In genomic region chr11:69912911-69913451, GRCh38 we compare ENCODE assay signal across 8 cellular contexts.
DNase-seq lines count a peak whose midpoint lies in the region; ATAC-seq and TF ChIP-seq lines count a peak whose summit lies in the region.

No MANE protein-coding gene starts in this region.

- H3K27ac ChIP-seq in C4-2B (no peak overlapping the region), HEK293 (ENCODE audit: extremely low read depth, low read depth, low read length) (no peak overlapping the region), lower lobe of right lung (no peak overlapping the region)
- no peak overlapping the region for H3K27ac ChIP-seq in CD8-positive, alpha-beta T cell (ENCODE audit: low read depth, low read length)

- H3K4me3 ChIP-seq in HEK293 (ENCODE audit: low read depth, low read length) (no peak overlapping the region), astrocyte of the cerebellum (ENCODE audit: low read depth, low read length) (no peak overlapping the region), lower lobe of right lung (no peak overlapping the region)
- no peak overlapping the region for H3K4me3 ChIP-seq in CD8-positive, alpha-beta T cell (ENCODE audit: low read depth, low read length)

- no peak overlapping the region for H3K4me3 Mint-ChIP-seq in CD8-positive, alpha-beta T cell

- intact Hi-C loops in lower lobe of right lung (cut with DNase I) = no loop called here
- intact Hi-C loops in CD8-positive, alpha-beta T cell (cut with DNase I, micrococcal nuclease) = no loop called here

- no peaks in the 10 kb centered on the region for H3K9me3 Mint-ChIP-seq in CD8-positive, alpha-beta T cell

- ATAC-seq in lower lobe of right lung (no peak), GM18498 (IDR thresholded peaks at IDR 0.05; ENCODE audit: unreplicated experiment) (no peak)
- ATAC-seq in CD8-positive, alpha-beta T cell = no peak

- H3K4me1 ChIP-seq in HEK293 (ENCODE audit: control insufficient read depth, insufficient read depth, low read length) (no peaks in the 10 kb centered on the region), lower lobe of right lung (peaks cover 14% of the 10 kb centered on the region)
- no peaks in the 10 kb centered on the region for H3K4me1 ChIP-seq in CD8-positive, alpha-beta T cell (ENCODE audit: insufficient read depth, low read length)

- H3K9me3 ChIP-seq in HEK293 (ENCODE audit: control insufficient read depth, insufficient read depth, low read depth, low read length) (no peaks in the 10 kb centered on the region), lower lobe of right lung (no peaks in the 10 kb centered on the region)
- H3K9me3 ChIP-seq in CD8-positive, alpha-beta T cell (ENCODE audit: low read length) = no peaks in the 10 kb centered on the region

- TF ChIP-seq CTCF in C4-2B (conservative IDR thresholded peaks at IDR 0.05) (peak; percentile 37), HEK293 (tag by site-specific recombination; IDR thresholded peaks at IDR 0.05) (peak; percentile 52; the same call in 1 of the 2 replicates), astrocyte of the cerebellum (IDR thresholded peaks at IDR 0.05; ENCODE audit: low read depth, low read length, missing control alignments) (peak; percentile 39), lower lobe of right lung (IDR thresholded peaks at IDR 0.05) (peak; percentile 15)
- TF ChIP-seq CTCF in CD8-positive, alpha-beta T cell (IDR thresholded peaks at IDR 0.05) = no peak

- peaks cover 28% of the 10 kb centered on the region for H3K27me3 ChIP-seq in lower lobe of right lung (ENCODE audit: low read depth)
- no peaks in the 10 kb centered on the region for H3K27me3 ChIP-seq in CD8-positive, alpha-beta T cell (ENCODE audit: insufficient read depth, low read length)

- CTCF ChIA-PET in HEK293 (lab: Yijun Ruan, JAX) = interaction anchor here (0.5 to 2.2 kb wide), 8 partner anchors 10 to 558 kb away, joined by 3 to 11 read pairs (median 3); no protein-coding TSS in a partner anchor
- CTCF ChIA-PET in CD8-positive, alpha-beta T cell (lab: Charles Lee) = interaction anchor here (0.6 to 0.7 kb wide), 2 partner anchors 158 to 282 kb away, joined by 3 read pairs; no protein-coding TSS in a partner anchor

- no peaks in the 10 kb centered on the region for H3K4me1 Mint-ChIP-seq in CD8-positive, alpha-beta T cell (ENCODE audit: low read depth)

- DNase-seq in astrocyte of the cerebellum (ENCODE audit: low read depth) = no peak
- DNase-seq in lower lobe of right lung = peak; percentile 41
- DNase-seq in CD8-positive, alpha-beta T cell = no peak
- no peak for DNase-seq in DMS153 (lab: John Stamatoyannopoulos, UW)
- no peak for DNase-seq in NCI-H1694 (lab: John Stamatoyannopoulos, UW)

- peaks cover 27% of the 10 kb centered on the region for H3K27me3 Mint-ChIP-seq in CD8-positive, alpha-beta T cell (ENCODE audit: low read depth)

- H3K27ac Mint-ChIP-seq in CD8-positive, alpha-beta T cell = no peak overlapping the region

- no peaks in the 10 kb centered on the region for H3K36me3 Mint-ChIP-seq in CD8-positive, alpha-beta T cell

- POLR2A ChIA-PET in HEK293 (lab: Yijun Ruan, JAX) = no interaction called here
- POLR2A ChIA-PET in CD8-positive, alpha-beta T cell (lab: Charles Lee) = no interaction called here

- H3K36me3 ChIP-seq in HEK293 (ENCODE audit: control insufficient read depth in 2 of 2, insufficient read depth in 1 of 2, low read length in 2 of 2) (no peaks in the 10 kb centered on the region), lower lobe of right lung (no peaks in the 10 kb centered on the region)
- no peaks in the 10 kb centered on the region for H3K36me3 ChIP-seq in CD8-positive, alpha-beta T cell (ENCODE audit: insufficient read depth, low read length)

- in situ Hi-C loops in astrocyte of the cerebellum (cut with HindIII; ENCODE audit: low sequenced_read_pairs) = no loop called here

TF ChIP-seq in HEK293, 187 proteins besides CTCF, POLR2A, EP300 and RAD21:
- TF ChIP-seq ZSCAN16 (tag by site-specific recombination; IDR thresholded peaks at IDR 0.05) = no peak
- no peak for TF ChIP-seq SP3 (tag by site-specific recombination; IDR thresholded peaks at IDR 0.05)
- TF ChIP-seq OSR2 (tag by site-specific recombination; IDR thresholded peaks at IDR 0.05) = no peak
- TF ChIP-seq, protein P1, sequence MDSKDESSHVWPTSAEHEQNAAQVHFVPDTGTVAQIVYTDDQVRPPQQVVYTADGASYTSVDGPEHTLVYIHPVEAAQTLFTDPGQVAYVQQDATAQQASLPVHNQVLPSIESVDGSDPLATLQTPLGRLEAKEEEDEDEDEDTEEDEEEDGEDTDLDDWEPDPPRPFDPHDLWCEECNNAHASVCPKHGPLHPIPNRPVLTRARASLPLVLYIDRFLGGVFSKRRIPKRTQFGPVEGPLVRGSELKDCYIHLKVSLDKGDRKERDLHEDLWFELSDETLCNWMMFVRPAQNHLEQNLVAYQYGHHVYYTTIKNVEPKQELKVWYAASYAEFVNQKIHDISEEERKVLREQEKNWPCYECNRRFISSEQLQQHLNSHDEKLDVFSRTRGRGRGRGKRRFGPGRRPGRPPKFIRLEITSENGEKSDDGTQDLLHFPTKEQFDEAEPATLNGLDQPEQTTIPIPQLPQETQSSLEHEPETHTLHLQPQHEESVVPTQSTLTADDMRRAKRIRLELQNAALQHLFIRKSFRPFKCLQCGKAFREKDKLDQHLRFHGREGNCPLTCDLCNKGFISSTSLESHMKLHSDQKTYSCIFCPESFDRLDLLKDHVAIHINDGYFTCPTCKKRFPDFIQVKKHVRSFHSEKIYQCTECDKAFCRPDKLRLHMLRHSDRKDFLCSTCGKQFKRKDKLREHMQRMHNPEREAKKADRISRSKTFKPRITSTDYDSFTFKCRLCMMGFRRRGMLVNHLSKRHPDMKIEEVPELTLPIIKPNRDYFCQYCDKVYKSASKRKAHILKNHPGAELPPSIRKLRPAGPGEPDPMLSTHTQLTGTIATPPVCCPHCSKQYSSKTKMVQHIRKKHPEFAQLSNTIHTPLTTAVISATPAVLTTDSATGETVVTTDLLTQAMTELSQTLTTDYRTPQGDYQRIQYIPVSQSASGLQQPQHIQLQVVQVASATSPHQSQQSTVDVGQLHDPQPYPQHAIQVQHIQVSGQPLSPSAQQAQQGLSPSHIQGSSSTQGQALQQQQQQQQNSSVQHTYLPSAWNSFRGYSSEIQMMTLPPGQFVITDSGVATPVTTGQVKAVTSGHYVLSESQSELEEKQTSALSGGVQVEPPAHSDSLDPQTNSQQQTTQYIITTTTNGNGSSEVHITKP (tag by site-specific recombination; IDR thresholded peaks at IDR 0.05) = peak; percentile 57
- no peak for TF ChIP-seq ZNF184 (tag by site-specific recombination; IDR thresholded peaks at IDR 0.05)
- no peak for TF ChIP-seq ZNF623 (tag by site-specific recombination; IDR thresholded peaks at IDR 0.05)
- TF ChIP-seq, protein P2, sequence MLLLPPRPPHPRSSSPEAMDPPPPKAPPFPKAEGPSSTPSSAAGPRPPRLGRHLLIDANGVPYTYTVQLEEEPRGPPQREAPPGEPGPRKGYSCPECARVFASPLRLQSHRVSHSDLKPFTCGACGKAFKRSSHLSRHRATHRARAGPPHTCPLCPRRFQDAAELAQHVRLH (tag by site-specific recombination; IDR thresholded peaks at IDR 0.05) = no peak
